ENCODE assay signal across 8 cellular contexts in the genomic region with DNA sequence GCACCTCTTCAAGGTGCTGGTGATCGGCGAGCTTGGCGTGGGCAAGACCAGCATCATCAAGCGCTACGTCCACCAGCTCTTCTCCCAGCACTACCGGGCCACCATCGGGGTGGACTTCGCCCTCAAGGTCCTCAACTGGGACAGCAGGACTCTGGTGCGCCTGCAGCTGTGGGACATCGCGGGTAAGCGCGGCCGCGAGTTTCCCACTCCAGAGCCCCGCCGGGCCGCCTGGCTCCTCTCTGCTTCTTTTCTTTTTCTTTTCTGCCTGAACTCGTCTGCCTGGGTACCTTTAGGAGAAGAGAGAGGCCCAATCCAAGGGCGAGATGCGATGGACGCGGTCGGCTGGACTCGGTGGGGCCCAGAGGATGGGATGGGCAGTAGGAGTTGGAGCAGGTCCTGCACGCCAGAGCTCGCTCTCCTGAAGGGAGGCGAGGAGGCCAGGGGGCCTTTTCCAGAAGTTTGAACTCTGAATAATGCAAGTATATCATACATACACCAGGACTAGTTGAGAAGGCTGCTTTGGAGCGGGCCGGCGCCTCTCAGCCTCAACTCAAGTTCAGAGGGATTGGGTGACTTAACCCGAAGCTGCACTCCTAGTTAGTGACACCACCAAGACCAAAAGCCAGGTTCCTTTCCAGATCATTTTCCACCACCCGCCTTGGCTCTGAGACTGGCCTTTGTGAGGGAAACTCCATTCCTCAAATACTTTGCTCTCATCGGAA. TPM values are rescaled to one million over a fixed set of nuclear protein-coding genes. Genes with fewer than 3 reads are reported as not detected.
DNase-seq lines count a peak whose midpoint lies in the region; ATAC-seq and TF ChIP-seq lines count a peak whose summit lies in the region.

No MANE protein-coding gene starts in this region.

- POLR2A ChIA-PET in CD4-positive, alpha-beta T cell (lab: Charles Lee) = no interaction called here
- POLR2A ChIA-PET in MCF 10A (lab: Yijun Ruan, JAX) = interaction anchor here (0.6 to 3.5 kb wide), 9 partner anchors 40 to 730 kb away, joined by 3 to 22 read pairs (median 3); a partner anchor contains a TSS

- TF ChIP-seq CTCF in CD4-positive, alpha-beta T cell (IDR thresholded peaks at IDR 0.05) = no peak
- TF ChIP-seq CTCF in MCF 10A (IDR thresholded peaks at IDR 0.05; ENCODE audit: unreplicated experiment) = no peak

- no peak for ATAC-seq in CD4-positive, alpha-beta T cell (ENCODE audit: poor library complexity)
- ATAC-seq in GM21786 (IDR thresholded peaks at IDR 0.05; ENCODE audit: unreplicated experiment) = peak; percentile 12
- ATAC-seq in sciatic nerve = peak; percentile 50
- ATAC-seq in HG02798 (IDR thresholded peaks at IDR 0.05; ENCODE audit: poor library complexity, unreplicated experiment) = no peak

- H3K27me3 ChIP-seq in CD4-positive, alpha-beta T cell (ENCODE audit: control insufficient read depth, insufficient read depth, low read length) = peaks cover 36% of the 10 kb centered on the region

- intact Hi-C loops in CD4-positive, alpha-beta T cell (cut with DNase I, micrococcal nuclease) = no loop called here
- intact Hi-C loops in MCF 10A (cut with micrococcal nuclease) (loop anchor here (1.0 to 10.0 kb wide), 5 partner anchors 156 to 809 kb away; a partner anchor contains a TSS), sciatic nerve (cut with DNase I) (no loop called here)

- no peak overlapping the region for H3K27ac ChIP-seq in CD4-positive, alpha-beta T cell (ENCODE audit: low read depth, low read length)

- peak overlapping the region; percentile 88 for H3K4me3 Mint-ChIP-seq in CD4-positive, alpha-beta T cell
- peak overlapping the region; percentile 94 for H3K4me3 Mint-ChIP-seq in MCF 10A (ENCODE audit: unreplicated experiment)

- no peaks in the 10 kb centered on the region for H3K9me3 ChIP-seq in CD4-positive, alpha-beta T cell (ENCODE audit: control insufficient read depth, low read length)

- no peaks in the 10 kb centered on the region for H3K9me3 Mint-ChIP-seq in CD4-positive, alpha-beta T cell
- H3K9me3 Mint-ChIP-seq in MCF 10A (ENCODE audit: unreplicated experiment) = no peaks in the 10 kb centered on the region

- peaks cover 40% of the 10 kb centered on the region for H3K27me3 Mint-ChIP-seq in CD4-positive, alpha-beta T cell
- H3K27me3 Mint-ChIP-seq in MCF 10A (ENCODE audit: insufficient read depth, unreplicated experiment) = no peaks in the 10 kb centered on the region

- H3K4me1 Mint-ChIP-seq in CD4-positive, alpha-beta T cell (ENCODE audit: low read depth) = peaks cover 13% of the 10 kb centered on the region
- peaks cover 18% of the 10 kb centered on the region for H3K4me1 Mint-ChIP-seq in MCF 10A (ENCODE audit: insufficient read depth, unreplicated experiment)

- no peaks in the 10 kb centered on the region for H3K36me3 Mint-ChIP-seq in CD4-positive, alpha-beta T cell (ENCODE audit: low read depth)
- peaks cover 5% of the 10 kb centered on the region for H3K36me3 Mint-ChIP-seq in MCF 10A (ENCODE audit: insufficient read depth, unreplicated experiment)

- DNase-seq in CD4-positive, alpha-beta T cell = no peak
- DNase-seq in NOMO-1 treated with DMSO at 0.1 percent for 48 hours (lab: John Stamatoyannopoulos, UW; ENCODE audit: unreplicated experiment) (peak; percentile 27), MCF 10A (ENCODE audit: unreplicated experiment) (peak; percentile 51), iPS-NIHi11 (ENCODE audit: low spot score) (peak; percentile 30), sciatic nerve (ENCODE audit: low spot score) (peak; percentile 71), DMS114 treated with DMSO at 0.1 percent for 48 hours (lab: John Stamatoyannopoulos, UW; ENCODE audit: unreplicated experiment) (no peak)

- TSS peak; percentile 28 for BruUV-seq in MCF 10A (replicated peaks; lab: Mats Ljungman, UMichigan)

- no peak overlapping the region for H3K27ac Mint-ChIP-seq in CD4-positive, alpha-beta T cell
- H3K27ac Mint-ChIP-seq in MCF 10A (ENCODE audit: low read depth, unreplicated experiment) = peak overlapping the region; percentile 97

- CTCF ChIA-PET in CD4-positive, alpha-beta T cell (lab: Charles Lee) = no interaction called here
- CTCF ChIA-PET in MCF 10A (lab: Yijun Ruan, JAX) = interaction anchor here (0.6 to 1.4 kb wide), 3 partner anchors 156 to 607 kb away, joined by 3 to 4 read pairs (median 3); no protein-coding TSS in a partner anchor

RNA-seq across cellular contexts. Expression of a gene that starts 0.5 kb away (rescaled TPM):
- total RNA-seq in CD4-positive, alpha-beta T cell = under 1 TPM; 0.44 to 0.47 TPM
- total RNA-seq in MCF 10A (2022) = 39.7 and 73.6 TPM in 2 replicates
- 21.3 TPM for total RNA-seq in sciatic nerve

RNA-seq across cellular contexts. Expression of a gene that starts 54.7 kb away (rescaled TPM):
- total RNA-seq in CD4-positive, alpha-beta T cell = not detected
- total RNA-seq in MCF 10A (2022) = not detected in 2 replicates
- 0.31 TPM for total RNA-seq in sciatic nerve

Comparison
In these comparisons a context has a peak if more than half of its experiments do, and no peak if none do; other contexts are left out.
1. ATAC-seq: peak in GM21786 (single experiment) and sciatic nerve (single experiment); none in CD4-positive, alpha-beta T cell (single experiment) and HG02798 (single experiment).
2. DNase-seq: peak in NOMO-1 treated with DMSO at 0.1 percent for 48 hours (single experiment), MCF 10A (single experiment), iPS-NIHi11 (single experiment) and sciatic nerve (single experiment); none in CD4-positive, alpha-beta T cell (0 of 10) and DMS114 treated with DMSO at 0.1 percent for 48 hours (single experiment).
3. RNA of a gene that starts 0.5 kb away (total RNA-seq): 39.7 to 73.6 TPM in MCF 10A and 21.3 TPM in sciatic nerve (single experiment); 0.44 to 0.47 TPM in CD4-positive, alpha-beta T cell; every median in the first group is over 10 times any median in the second.